In the genomic region with DNA sequence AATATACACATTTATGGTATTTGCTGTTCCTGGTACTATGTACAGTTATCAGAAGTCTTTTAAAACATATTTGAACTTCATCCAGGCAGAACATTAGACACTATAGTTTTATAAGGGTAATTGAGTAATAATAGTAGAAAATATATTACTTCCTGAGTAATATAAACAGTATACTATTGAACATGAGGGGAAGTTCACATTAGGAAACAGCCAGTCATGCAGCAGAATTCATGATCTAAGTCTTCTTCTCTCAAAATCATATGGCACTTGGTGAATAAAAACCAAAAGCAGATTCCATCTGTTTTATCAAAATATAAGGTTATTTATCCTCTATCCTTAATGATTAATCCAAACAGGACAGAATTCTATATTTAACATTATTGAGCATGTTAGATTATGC, we compare ENCODE assay signal across 29 cellular contexts.
DNase-seq lines count a peak whose midpoint lies in the region; ATAC-seq, FAIRE-seq and TF ChIP-seq lines count a peak whose summit lies in the region.
"Had no signal": no experiment of that assay in that cellular context is flagged by ENCODE, and none has a peak within 500 bp of the region (broad histone marks: within the 10 kb centered on the region; RNA-seq: fewer than 3 reads in every experiment).

No MANE protein-coding gene starts in this region.

- peak overlapping the region; percentile 94 for H3K27ac ChIP-seq in PC-3 (ENCODE audit: low read length)
- no peak overlapping the region for H3K27ac ChIP-seq in endodermal cell (ENCODE audit: low read depth, low read length)
- H3K27ac ChIP-seq in Karpas-422 (ENCODE audit: low read length), result no peak overlapping the region
- H3K27ac ChIP-seq: body of pancreas, gastrocnemius medialis, tibial nerve had no signal

- DNase-seq in A172 (ENCODE audit: low spot score) (peak; percentile 25), PC-3 (peak; percentile 35), endodermal cell (no peak), Karpas-422 (no peak), HuH-7.5 (ENCODE audit: low spot score) (no peak)
- DNase-seq: activated CD4-positive, alpha-beta T cell treated with anti-CD3 and anti-CD28 coated beads for 48 hours; activated effector memory CD4-positive, alpha-beta T cell treated with anti-CD3 and anti-CD28 coated beads, Interleukin-2, amount 50 U/mL, for 16 hours; activated T-cell treated with anti-CD3 and anti-CD28 coated beads, Interleukin-2, amount 50 U/mL, for 1 hour; body of pancreas; CD4-positive, alpha-beta memory T cell; DMS 273 treated with DMSO at 0.1 percent for 48 hours; erythroblast; gastrocnemius medialis; KBM-7; left ventricle myocardium superior; NCI-H1417; NCI-H2081 treated with DMSO at 0.1 percent for 48 hours; NCI-H446 treated with DMSO at 0.1 percent for 48 hours; NCI-H82; Right ventricle myocardium superior; small intestine; stimulated activated CD4-positive, alpha-beta T cell treated with anti-CD3 and anti-CD28 coated beads, Interleukin-1b, Interleukin-23, amount 100 ng/mL, for 48 hours; stimulated activated CD8-positive, alpha-beta memory T cell treated with anti-CD3 and anti-CD28 coated beads, Interleukin-4, amount 100 ng/mL, for 48 hours had no signal

- H3K27me3 ChIP-seq in PC-3 (ENCODE audit: low read length) (no peaks in the 10 kb centered on the region), endodermal cell (ENCODE audit: control insufficient read depth, insufficient read depth, low read length, poor library complexity, severe bottlenecking) (no peaks in the 10 kb centered on the region), Karpas-422 (ENCODE audit: low read length) (no peaks in the 10 kb centered on the region)
- H3K27me3 ChIP-seq: body of pancreas, gastrocnemius medialis, tibial nerve had no signal

- H2AFZ ChIP-seq in PC-3 (ENCODE audit: low read length) (no peak overlapping the region), Karpas-422 (ENCODE audit: low read length) (no peak overlapping the region)

- H3K27ac Mint-ChIP-seq in endodermal cell, result no peak overlapping the region
- H3K27ac Mint-ChIP-seq: CD4-positive, alpha-beta memory T cell; natural killer cell treated with Interleukin-12 subunit alpha and Interleukin-12 subunit beta and Interleukin-15 and Interleukin-18, amount 100 ng/mL, for 72 hours had no signal

- H3K4me2 ChIP-seq in PC-3 (ENCODE audit: low read length) (peak overlapping the region; percentile 75), Karpas-422 (ENCODE audit: low read depth, low read length, poor library complexity, severe bottlenecking) (no peak overlapping the region)

- H3K36me3 ChIP-seq in PC-3 (ENCODE audit: low read depth, low read length) (no peaks in the 10 kb centered on the region), endodermal cell (ENCODE audit: control insufficient read depth, insufficient read depth, low read length) (no peaks in the 10 kb centered on the region), Karpas-422 (ENCODE audit: insufficient read depth, low read length) (no peaks in the 10 kb centered on the region)
- H3K36me3 ChIP-seq: gastrocnemius medialis, tibial nerve had no signal

- CTCF ChIA-PET in PC-3 (lab: Charles Lee), result no interaction called here

- peaks cover 14% of the 10 kb centered on the region for H3K9me3 Mint-ChIP-seq in endodermal cell

- ATAC-seq in PC-3, result peak; percentile 5
- ATAC-seq in GM21529 (IDR thresholded peaks at IDR 0.05; ENCODE audit: unreplicated experiment), result no peak
- no peak for ATAC-seq in GM18498 (IDR thresholded peaks at IDR 0.05; ENCODE audit: unreplicated experiment)
- ATAC-seq: body of pancreas; gastrocnemius medialis; left ventricle myocardium superior; natural killer cell treated with Interleukin-12 subunit alpha and Interleukin-12 subunit beta and Interleukin-15 and Interleukin-18, amount 100 ng/mL, for 72 hours had no signal

- intact Hi-C loops in PC-3 (cut with micrococcal nuclease), result loop anchor here (1.0 to 10.0 kb wide), 4 partner anchors 19 to 298 kb away; no protein-coding TSS in a partner anchor

- H3K9me2 ChIP-seq in PC-3 (replicated peaks; ENCODE audit: low read length), result no peaks in the 10 kb centered on the region
- H3K9me2 ChIP-seq in Karpas-422 (replicated peaks; ENCODE audit: insufficient read depth, low read length), result no peaks in the 10 kb centered on the region

- H3K4me3 ChIP-seq in PC-3 (ENCODE audit: low read length) (no peak overlapping the region), endodermal cell (ENCODE audit: low read length) (peak overlapping the region; percentile 26), Karpas-422 (ENCODE audit: low read length) (no peak overlapping the region)
- H3K4me3 ChIP-seq: body of pancreas, gastrocnemius medialis, tibial nerve had no signal

- no peaks in the 10 kb centered on the region for H4K20me1 ChIP-seq in PC-3 (ENCODE audit: low read length)
- no peaks in the 10 kb centered on the region for H4K20me1 ChIP-seq in Karpas-422 (ENCODE audit: insufficient read depth, low read depth, low read length)

- H3K9ac ChIP-seq in PC-3 (ENCODE audit: low read length) (peak overlapping the region; percentile 34), endodermal cell (ENCODE audit: extremely low read depth, low read length, poor library complexity, severe bottlenecking) (no peak overlapping the region), Karpas-422 (ENCODE audit: low read length) (no peak overlapping the region)

- H3K36me3 Mint-ChIP-seq in endodermal cell (ENCODE audit: low read depth), result no peaks in the 10 kb centered on the region
- H3K36me3 Mint-ChIP-seq: CD4-positive, alpha-beta memory T cell; natural killer cell treated with Interleukin-12 subunit alpha and Interleukin-12 subunit beta and Interleukin-15 and Interleukin-18, amount 100 ng/mL, for 72 hours had no signal

- H3K4me1 Mint-ChIP-seq in endodermal cell, result peaks cover 6% of the 10 kb centered on the region
- H3K4me1 Mint-ChIP-seq: CD4-positive, alpha-beta memory T cell had no signal

- H3K9me3 ChIP-seq in PC-3 (ENCODE audit: low read length) (no peaks in the 10 kb centered on the region), endodermal cell (ENCODE audit: control insufficient read depth, low read length) (peaks cover 17% of the 10 kb centered on the region), Karpas-422 (ENCODE audit: low read length) (no peaks in the 10 kb centered on the region)
- H3K9me3 ChIP-seq: body of pancreas, gastrocnemius medialis, tibial nerve had no signal

- peak; percentile 74 for FAIRE-seq in islet of Langerhans (lab: Jason Lieb, UNC)
- FAIRE-seq: A204.1, small intestine had no signal

- H3K4me1 ChIP-seq in PC-3 (ENCODE audit: insufficient read depth, low read length) (peaks cover 82% of the 10 kb centered on the region), endodermal cell (ENCODE audit: control insufficient read depth, insufficient read depth, low read length) (no peaks in the 10 kb centered on the region), Karpas-422 (ENCODE audit: low read length) (no peaks in the 10 kb centered on the region)
- H3K4me1 ChIP-seq: body of pancreas, gastrocnemius medialis, tibial nerve had no signal

- TF ChIP-seq CTCF in PC-3 (conservative IDR thresholded peaks at IDR 0.05; ENCODE audit: low read depth, low read length), result no peak
- no peak for TF ChIP-seq CTCF in endodermal cell (conservative IDR thresholded peaks at IDR 0.05)

- H3K4me3 Mint-ChIP-seq in endodermal cell, result no peak overlapping the region
- H3K4me3 Mint-ChIP-seq: CD4-positive, alpha-beta memory T cell; natural killer cell treated with Interleukin-12 subunit alpha and Interleukin-12 subunit beta and Interleukin-15 and Interleukin-18, amount 100 ng/mL, for 72 hours had no signal

- POLR2A ChIA-PET in PC-3 (lab: Charles Lee; ENCODE audit: unreplicated experiment), result interaction anchor here (0.7 kb wide), 1 partner anchor 599 kb away, joined by 3 read pairs; no protein-coding TSS in a partner anchor

- no peaks in the 10 kb centered on the region for H3K27me3 Mint-ChIP-seq in endodermal cell (ENCODE audit: insufficient read depth)
- H3K27me3 Mint-ChIP-seq: CD4-positive, alpha-beta memory T cell; natural killer cell treated with Interleukin-12 subunit alpha and Interleukin-12 subunit beta and Interleukin-15 and Interleukin-18, amount 100 ng/mL, for 72 hours had no signal

- no TSS peak for BruUV-seq in PC-3 (replicated peaks; lab: Mats Ljungman, UMichigan)

- H3K79me2 ChIP-seq in PC-3 (ENCODE audit: low read length), result no peaks in the 10 kb centered on the region
- H3K79me2 ChIP-seq in Karpas-422 (ENCODE audit: low read length), result no peaks in the 10 kb centered on the region

- peaks cover 29% of the 10 kb centered on the region for H3F3A ChIP-seq in PC-3 (ENCODE audit: low read length, unreplicated experiment)

Comparison
In these comparisons a context has a peak if more than half of its experiments do, and no peak if none do; other contexts are left out.
1. DNase-seq: peak in A172 (single experiment) and PC-3 (single experiment); none in endodermal cell (single experiment), Karpas-422 (single experiment) and HuH-7.5 (single experiment).